In genomic region chr10:50033481-50033880, GRCh38 we compare ENCODE assay signal across 24 cellular contexts. TPM values are rescaled to one million over a fixed set of nuclear protein-coding genes. Genes with fewer than 3 reads are reported as not detected.
DNase-seq lines count a peak whose midpoint lies in the region; ATAC-seq and TF ChIP-seq lines count a peak whose summit lies in the region.
"Had no signal": no experiment of that assay in that cellular context is flagged by ENCODE, and none has a peak within 500 bp of the region (broad histone marks: within the 10 kb centered on the region; RNA-seq: fewer than 3 reads in every experiment).

No MANE protein-coding gene starts in this region.

- no peaks in the 10 kb centered on the region for H3K36me3 ChIP-seq in GM23248 (ENCODE audit: low read depth)
- H3K36me3 ChIP-seq: BLaER1 treated with 17β-estradiol and CSF1 and Interleukin-3, amounts not matched to agents 10 nM and 100 nM; esophagus muscularis mucosa; heart left ventricle; neutrophil; upper lobe of left lung had no signal

- ATAC-seq in HG02970 (IDR thresholded peaks at IDR 0.05; ENCODE audit: low FRiP score, unreplicated experiment): no peak
- ATAC-seq: HCT116, heart left ventricle, PC-3 had no signal

- H3K4me3 ChIP-seq in AG04450 (ENCODE audit: low read depth, low read length) (no peak overlapping the region), GM23248 (no peak overlapping the region), astrocyte of the spinal cord (ENCODE audit: low read depth, low read length) (no peak overlapping the region), foreskin fibroblast (ENCODE audit: low read depth in 1 of 2, low read length in 2 of 2) (no peak overlapping the region)
- H3K4me3 ChIP-seq: BLaER1 treated with 17β-estradiol and CSF1 and Interleukin-3, amounts not matched to agents 10 nM and 100 nM; esophagus muscularis mucosa; heart left ventricle; smooth muscle cell; upper lobe of left lung had no signal

- TF ChIP-seq CTCF in AG04450 (IDR thresholded peaks at IDR 0.05; ENCODE audit: low read depth, low read length): no peak
- TF ChIP-seq CTCF in astrocyte of the spinal cord (IDR thresholded peaks at IDR 0.05; ENCODE audit: low read depth, low read length): no peak
- no peak for TF ChIP-seq CTCF in foreskin fibroblast (IDR thresholded peaks at IDR 0.05; ENCODE audit: low read depth, low read length)

- H3K9ac ChIP-seq in GM23248: no peak overlapping the region
- H3K9ac ChIP-seq: BLaER1 treated with 17β-estradiol and CSF1 and Interleukin-3, amounts not matched to agents 10 nM and 100 nM had no signal

- no peak overlapping the region for H3K4me2 ChIP-seq in GM23248 (ENCODE audit: unreplicated experiment)
- H3K4me2 ChIP-seq: BLaER1 treated with 17β-estradiol and CSF1 and Interleukin-3, amounts not matched to agents 10 nM and 100 nM; smooth muscle cell had no signal

- H4K20me1 ChIP-seq in GM23248 (ENCODE audit: insufficient read depth): no peaks in the 10 kb centered on the region
- H4K20me1 ChIP-seq: BLaER1 treated with 17β-estradiol and CSF1 and Interleukin-3, amounts not matched to agents 10 nM and 100 nM had no signal

- peak; percentile 39 for DNase-seq in AG04450 (ENCODE audit: low read depth, low spot score)
- DNase-seq in GM23248: peak; percentile 83
- DNase-seq in astrocyte of the spinal cord (ENCODE audit: low read depth, low spot score): peak; percentile 56
- peak; percentile 50 to 69 for DNase-seq in foreskin fibroblast
- DNase-seq in amniotic stem cell (lab: John Stamatoyannopoulos, UW): no peak
- no peak for DNase-seq in stimulated activated CD4-positive, alpha-beta T cell treated with anti-CD3 and anti-CD28 coated beads, Interleukin-2, amount 100 ng/mL, for 48 hours
- no peak for DNase-seq in cerebellar cortex (ENCODE audit: low spot score)
- DNase-seq: activated CD4-positive, alpha-beta memory T cell treated with anti-CD3 and anti-CD28 coated beads for 36 hours; activated CD8-positive, alpha-beta memory T cell treated with anti-CD3 and anti-CD28 coated beads, Interleukin-2, amount 50 U/mL, for 48 hours; activated naive CD8-positive, alpha-beta T cell treated with anti-CD3 and anti-CD28 coated beads for 36 hours; cortex of kidney; heart left ventricle; NCI-H2081; NCI-H774; PC-3; SHP77 treated with DMSO at 0.1 percent for 48 hours; stimulated activated CD4-positive, alpha-beta T cell treated with anti-CD3 and anti-CD28 coated beads, Interleukin-2, amount 100 ng/mL, for 24 hours; upper lobe of left lung had no signal

- 24 to 37% methylated on average over 3 of the region's 3 CpGs for WGBS in GM23248 (ENCODE audit: low coverage in 1 of 2, low lambda C conversion rate in 2 of 2, missing lambda C conversion rate in 2 of 2), 2 experiments

- H3K27ac ChIP-seq in AG04450 (ENCODE audit: low read depth, low read length): no peak overlapping the region
- H3K27ac ChIP-seq in GM23248: no peak overlapping the region
- H3K27ac ChIP-seq: BLaER1 treated with 17β-estradiol and CSF1 and Interleukin-3, amounts not matched to agents 10 nM and 100 nM; esophagus muscularis mucosa; heart left ventricle; neutrophil; upper lobe of left lung had no signal

- H3K27me3 ChIP-seq in AG04450 (ENCODE audit: control insufficient read depth, insufficient read depth, low read length) (peaks cover 10% of the 10 kb centered on the region), GM23248 (replicated peaks; ENCODE audit: insufficient read depth) (peaks cover 5% of the 10 kb centered on the region; the same call in 1 of the 2 replicates)
- H3K27me3 ChIP-seq: BLaER1 treated with 17β-estradiol and CSF1 and Interleukin-3, amounts not matched to agents 10 nM and 100 nM; esophagus muscularis mucosa; heart left ventricle; neutrophil; upper lobe of left lung had no signal

- peaks cover 5% of the 10 kb centered on the region; the same call in 1 of the 2 replicates for H3K9me2 ChIP-seq in GM23248 (ENCODE audit: insufficient read depth)

- no peak overlapping the region for H2AFZ ChIP-seq in GM23248

- H3K79me2 ChIP-seq in GM23248 (ENCODE audit: insufficient read depth): no peaks in the 10 kb centered on the region

- POLR2A ChIA-PET in AG04450 (lab: Yijun Ruan, JAX): no interaction called here

- in situ Hi-C loops in GM23248 (cut with MboI) (no loop called here), astrocyte of the spinal cord (cut with HindIII; ENCODE audit: low sequenced_read_pairs) (no loop called here)

- CTCF ChIA-PET in AG04450 (lab: Charles Lee): no interaction called here

- peaks cover 4% of the 10 kb centered on the region for H3K4me1 ChIP-seq in GM23248 (ENCODE audit: insufficient read depth)
- H3K4me1 ChIP-seq: BLaER1 treated with 17β-estradiol and CSF1 and Interleukin-3, amounts not matched to agents 10 nM and 100 nM; esophagus muscularis mucosa; heart left ventricle; upper lobe of left lung had no signal

- H3K9me3 ChIP-seq in AG04450 (ENCODE audit: control insufficient read depth, insufficient read depth, low read length) (no peaks in the 10 kb centered on the region), GM23248 (ENCODE audit: low read depth) (no peaks in the 10 kb centered on the region)
- H3K9me3 ChIP-seq: BLaER1 treated with 17β-estradiol and CSF1 and Interleukin-3, amounts not matched to agents 10 nM and 100 nM; esophagus muscularis mucosa; heart left ventricle; neutrophil; upper lobe of left lung had no signal

- H3F3A ChIP-seq in GM23248 (ENCODE audit: insufficient read depth): 0 out of 2 replicates have a peak, but pooled peaks cover 4% of the 10 kb centered on the region

RNA-seq across cellular contexts. Expression of gene WASHC2A, which starts 34.3 kb away (rescaled TPM):
- 44.6 and 59.9 TPM in 2 replicates for polyA plus RNA-seq in AG04450 (2011; rRNA removed)
- 36.7 and 78.2 TPM in 2 replicates for polyA minus RNA-seq in AG04450 (2011; rRNA and poly(A)+ RNA removed)
- 23.0 and 23.9 TPM in 2 replicates for total RNA-seq in GM23248 (2014; rRNA removed; shearing (Covaris generic))
- 25.8 and 26.8 TPM in 2 replicates for polyA plus RNA-seq in GM23248 (2016; fragmentation: Nextera tagmentation; extraction: Ambion mirVana)

RNA-seq across cellular contexts. Expression of gene AGAP6, which starts 45.3 kb away (rescaled TPM):
- polyA plus RNA-seq in AG04450 (2011; rRNA removed) (7.0 and 7.9 TPM in 2 replicates), GM23248 (2016; fragmentation: Nextera tagmentation; extraction: Ambion mirVana) (3.1 and 4.7 TPM in 2 replicates)
- 2.2 and 2.3 TPM in 2 replicates for polyA minus RNA-seq in AG04450 (2011; rRNA and poly(A)+ RNA removed)
- total RNA-seq in GM23248 (2014; rRNA removed; shearing (Covaris generic)): 4.9 and 6.4 TPM in 2 replicates

Comparison
In these comparisons a context has a peak if more than half of its experiments do, and no peak if none do; other contexts are left out.
1. DNase-seq: peak in AG04450 (single experiment), GM23248 (single experiment), astrocyte of the spinal cord (single experiment) and foreskin fibroblast (2 of 2); none in amniotic stem cell (single experiment), stimulated activated CD4-positive, alpha-beta T cell treated with anti-CD3 and anti-CD28 coated beads, Interleukin-2, amount 100 ng/mL, for 48 hours (0 of 2) and cerebellar cortex (single experiment).